In genomic region chrX:33109858-33110257, GRCh38 we compare ENCODE assay signal across 1 cellular context.
TF ChIP-seq lines count a peak whose summit lies in the region.

No MANE protein-coding gene starts in this region.

TF ChIP-seq in A549, 52 proteins besides CTCF, POLR2A, EP300 and RAD21 (continued from another document):
- TF ChIP-seq HMGXB4 (CRISPR knock-in tag; IDR thresholded peaks at IDR 0.05; ENCODE audit: borderline replicate concordance) = no peak
- TF ChIP-seq FOXS1 (CRISPR knock-in tag; IDR thresholded peaks at IDR 0.05) = no peak
